In the genomic region with DNA sequence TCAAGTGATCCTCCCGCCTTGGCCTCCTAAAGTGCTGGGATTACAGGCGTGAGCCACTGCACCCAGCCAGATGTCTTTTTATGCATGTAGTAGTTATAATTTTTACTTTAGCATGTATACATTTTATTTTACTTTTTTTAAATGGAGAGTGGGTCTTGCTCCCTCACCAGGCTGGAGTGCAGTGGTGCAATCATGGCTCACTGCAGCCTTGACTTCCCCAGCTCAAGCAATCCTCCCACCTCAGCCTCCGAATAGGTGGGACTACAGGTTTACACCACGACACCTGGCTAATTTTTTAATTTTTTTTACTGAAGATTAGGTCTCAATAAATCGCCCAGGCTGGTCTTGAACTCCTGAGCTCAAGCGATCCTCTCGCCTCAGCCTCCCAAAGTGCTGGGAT, we compare ENCODE assay signal across 7 cellular contexts. TPM values are rescaled to one million over a fixed set of nuclear protein-coding genes. Genes with fewer than 3 reads are reported as not detected.
DNase-seq lines count a peak whose midpoint lies in the region; TF ChIP-seq lines count a peak whose summit lies in the region.
"Not testable (repeated sequence)": the region's sequence is repeated elsewhere in the genome, so short reads cannot be mapped to it uniquely, and the experiment has no call there.

No MANE protein-coding gene starts in this region.

- DNase-seq in CD14-positive monocyte (ENCODE audit: low spot score); GM13977 (ENCODE audit: low spot score); WERI-Rb-1; mammary epithelial cell; fibroblast of the aortic adventitia (ENCODE audit: low read depth): not testable (repeated sequence)
- DNase-seq in mesenteric fat pad (ENCODE audit: low spot score): peak; percentile 22

- H3K4me2 ChIP-seq in OCI-LY1 (ENCODE audit: low read length); mammary epithelial cell (ENCODE audit: insufficient read depth, low read depth, low read length): not testable (repeated sequence)

- H3K36me3 ChIP-seq in OCI-LY1 (ENCODE audit: insufficient read depth, low read length); WERI-Rb-1; mammary epithelial cell (ENCODE audit: insufficient read depth, low read length): not testable (repeated sequence)

- not testable (repeated sequence) for H3K9me3 ChIP-seq in OCI-LY1 (ENCODE audit: low read length); WERI-Rb-1 (ENCODE audit: severe bottlenecking); mammary epithelial cell (replicated peaks; ENCODE audit: insufficient read depth, low read length)

- H3K4me1 ChIP-seq in OCI-LY1 (ENCODE audit: insufficient read depth, low read length, severe bottlenecking): not testable (repeated sequence)
- H3K4me1 ChIP-seq in mammary epithelial cell (ENCODE audit: insufficient read depth, low read length): peaks cover 15% of the 10 kb centered on the region

- H3K4me3 ChIP-seq in OCI-LY1 (ENCODE audit: low read depth, low read length, poor library complexity, severe bottlenecking); WERI-Rb-1 (ENCODE audit: low read depth, low read length); mammary epithelial cell (replicated peaks in 1 of 3; ENCODE audit: insufficient read depth in 1 of 3, low read depth in 2 of 3, low read length in 3 of 3); fibroblast of the aortic adventitia (ENCODE audit: low read depth, low read length): not testable (repeated sequence)

- H4K20me1 ChIP-seq in OCI-LY1 (ENCODE audit: insufficient read depth, low read length); mammary epithelial cell (ENCODE audit: insufficient read depth, low read length): not testable (repeated sequence)

- H3K9ac ChIP-seq in OCI-LY1 (ENCODE audit: low read length); mammary epithelial cell (ENCODE audit: insufficient read depth, low read length): not testable (repeated sequence)

- CTCF ChIA-PET in mammary epithelial cell (lab: Charles Lee; ENCODE audit: low non-redundant PET): not testable (repeated sequence)

- in situ Hi-C loops in GM13977 (cut with MboI; ENCODE audit: low pct_unique_long_range_greater_than_20kb, low sequenced_read_pairs, unreplicated experiment) (loop anchor here (5.0 kb wide), 1 partner anchor 100 kb away; no protein-coding TSS in a partner anchor), mammary epithelial cell (cut with MboI; ENCODE audit: low sequenced_read_pairs in 2 of 2) (loop anchor here (5.0 kb wide), 2 partner anchors 85 to 95 kb away; no protein-coding TSS in a partner anchor)

- H3K9me3 Mint-ChIP-seq in CD14-positive monocyte: not testable (repeated sequence)

- dilution Hi-C loops in mammary epithelial cell (cut with HindIII; ENCODE audit: low sequenced_read_pairs): not testable (repeated sequence)

- H3K36me3 Mint-ChIP-seq in CD14-positive monocyte: not testable (repeated sequence)

- intact Hi-C loops in CD14-positive monocyte (cut with micrococcal nuclease): loop anchor here (5.0 kb wide), 3 partner anchors 40 to 85 kb away; no protein-coding TSS in a partner anchor
- intact Hi-C loops in mammary epithelial cell (cut with micrococcal nuclease): not testable (repeated sequence)

- not testable (repeated sequence) for H3F3A ChIP-seq in OCI-LY1 (ENCODE audit: insufficient read depth, low read length)

- H3K9me2 ChIP-seq in OCI-LY1 (ENCODE audit: low read depth, low read length): not testable (repeated sequence)

- not testable (repeated sequence) for H3K27me3 Mint-ChIP-seq in CD14-positive monocyte (ENCODE audit: low read depth in 3 of 3)

- TF ChIP-seq CTCF in CD14-positive monocyte (IDR thresholded peaks at IDR 0.05) (peak; percentile 22), GM13977 (IDR thresholded peaks at IDR 0.05; ENCODE audit: extremely low read depth, insufficient read depth, missing control alignments) (peak; percentile 46), OCI-LY1 (IDR thresholded peaks at IDR 0.05; ENCODE audit: low read length) (peak; percentile 23; the same call in 1 of the 2 replicates), WERI-Rb-1 (IDR thresholded peaks at IDR 0.05; ENCODE audit: low read depth, low read length) (peak; percentile 26; the same call in 1 of the 2 replicates), mammary epithelial cell (conservative IDR thresholded peaks at IDR 0.05 in 1 of 2, IDR thresholded peaks at IDR 0.05 in 1 of 2; ENCODE audit: extremely low read depth in 1 of 2, insufficient read depth in 1 of 2, low read depth in 1 of 2, low read length in 2 of 2) (peak; percentile 16 to 23), fibroblast of the aortic adventitia (IDR thresholded peaks at IDR 0.05; ENCODE audit: insufficient read depth, low read length) (peak; percentile 39)

- not testable (repeated sequence) for H3K79me2 ChIP-seq in OCI-LY1 (ENCODE audit: insufficient read depth, low read length); mammary epithelial cell (ENCODE audit: insufficient read depth, low read length)

- not testable (repeated sequence) for H3K27ac Mint-ChIP-seq in CD14-positive monocyte

- WGBS in mammary epithelial cell (ENCODE audit: low coverage, missing lambda C conversion rate): 94% methylated on average over 7 of the region's 7 CpGs

- not testable (repeated sequence) for H3K27me3 ChIP-seq in OCI-LY1 (ENCODE audit: insufficient read depth, low read length); WERI-Rb-1 (ENCODE audit: insufficient read depth, low read depth, severe bottlenecking); mammary epithelial cell (ENCODE audit: insufficient read depth, low read length)

- not testable (repeated sequence) for H3K27ac ChIP-seq in OCI-LY1 (ENCODE audit: low read depth, low read length, poor library complexity, severe bottlenecking); WERI-Rb-1; mammary epithelial cell (ENCODE audit: insufficient read depth, low read depth, low read length)

- peaks cover 13% of the 10 kb centered on the region for H3K4me1 Mint-ChIP-seq in CD14-positive monocyte

- not testable (repeated sequence) for H2AFZ ChIP-seq in OCI-LY1 (ENCODE audit: low read length); mammary epithelial cell (ENCODE audit: low read depth, low read length)

- not testable (repeated sequence) for BruUV-seq in mammary epithelial cell (replicated peaks; lab: Mats Ljungman, UMichigan)

- H3K4me3 Mint-ChIP-seq in CD14-positive monocyte: not testable (repeated sequence)

RNA-seq across cellular contexts. Expression of a gene that starts 24.4 kb away (rescaled TPM):
- polyA plus RNA-seq in CD14-positive monocyte: 1 to 10 TPM; 1.1 to 3.8 TPM
- total RNA-seq in mammary epithelial cell: 1 to 10 TPM; 8.2 to 9.5 TPM
- polyA plus RNA-seq in mammary epithelial cell: 2.8 TPM
- 5.8 TPM for polyA minus RNA-seq in mammary epithelial cell
- total RNA-seq in fibroblast of the aortic adventitia (ENCODE audit: low replicate concordance): 4.4 and 9.3 TPM in 2 replicates
- 7.3 TPM for total RNA-seq in mesenteric fat pad

RNA-seq across cellular contexts. Expression of a gene that starts 59.5 kb away (rescaled TPM):
- polyA plus RNA-seq in CD14-positive monocyte (10 to 100 TPM; 42.5 to 53.3 TPM), mammary epithelial cell (34.9 TPM)
- total RNA-seq in mammary epithelial cell (10 to 100 TPM; 58.3 to 93.9 TPM), fibroblast of the aortic adventitia (ENCODE audit: low replicate concordance) (52.6 and 73.6 TPM in 2 replicates), mesenteric fat pad (51.1 TPM)
- 76.9 TPM for polyA minus RNA-seq in mammary epithelial cell
